18 cellular contexts compared by ENCODE assay signal in the genomic region with DNA sequence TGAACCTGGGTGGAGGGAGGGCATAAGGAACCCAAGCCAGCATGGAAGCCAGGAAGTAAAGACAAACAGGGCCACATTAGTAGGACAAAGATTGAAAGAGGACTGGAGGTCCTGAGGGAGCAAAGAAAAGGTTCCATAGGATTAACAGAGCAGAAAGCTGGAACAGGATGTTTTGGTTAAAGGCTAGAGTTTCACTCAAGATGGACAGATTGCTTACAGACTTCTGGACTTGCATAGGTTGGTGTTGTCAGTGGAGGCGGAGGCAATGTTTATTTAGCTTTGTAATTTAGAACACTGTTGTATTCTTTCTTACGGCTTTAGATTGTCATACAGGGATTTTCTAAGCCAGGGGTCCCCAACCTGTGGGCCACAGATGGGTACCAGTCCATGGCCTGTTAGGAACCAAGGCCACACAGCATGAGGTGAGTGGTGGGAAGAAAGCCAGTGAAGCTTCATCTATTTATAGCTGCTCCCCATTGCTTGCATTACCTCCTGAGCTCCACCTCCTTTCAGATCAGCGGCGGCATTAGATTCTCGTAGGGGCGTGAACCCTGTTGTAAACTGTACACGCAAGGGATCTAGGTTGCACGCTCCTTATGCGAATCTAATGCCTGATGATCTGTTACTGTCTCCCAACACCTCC. TPM values are rescaled to one million over a fixed set of nuclear protein-coding genes. Genes with fewer than 3 reads are reported as not detected.
DNase-seq lines count a peak whose midpoint lies in the region; ATAC-seq, FAIRE-seq and TF ChIP-seq lines count a peak whose summit lies in the region.
"Had no signal": no experiment of that assay in that cellular context is flagged by ENCODE, and none has a peak within 500 bp of the region (broad histone marks: within the 10 kb centered on the region; RNA-seq: fewer than 3 reads in every experiment).

No MANE protein-coding gene starts in this region.

- peaks cover 17% of the 10 kb centered on the region for H3K36me3 ChIP-seq in SJCRH30
- H3K36me3 ChIP-seq in psoas muscle (ENCODE audit: insufficient read depth in 1 of 2, low read depth in 1 of 2) = peaks cover 2 to 31% of the 10 kb centered on the region in 2 donors

- FAIRE-seq in GM12891 (lab: Jason Lieb, UNC) = peak; percentile 41
- FAIRE-seq: D721Med, K562 had no signal

- TF ChIP-seq POLR2A in GM12891 (IDR thresholded peaks at IDR 0.05; ENCODE audit: low read depth, low read length) = no peak

- H3K4me1 ChIP-seq in SJCRH30 (peaks cover 52% of the 10 kb centered on the region), psoas muscle (peaks cover 40% of the 10 kb centered on the region)
- H3K4me1 ChIP-seq: HAP-1 had no signal

- H3K27ac ChIP-seq in SJCRH30 = peak overlapping the region; percentile 63
- no peak overlapping the region for H3K27ac ChIP-seq in psoas muscle
- H3K27ac ChIP-seq: GM23248 had no signal

- 62 to 95% (median 72%) methylated on average over 9 of the region's 9 CpGs for WGBS in psoas muscle, 3 donors

- in situ Hi-C loops in GM13976 (cut with MboI; ENCODE audit: low sequenced_read_pairs, unreplicated experiment) = no loop called here

- H3K27me3 ChIP-seq in SJCRH30 = no peaks in the 10 kb centered on the region
- H3K27me3 ChIP-seq in psoas muscle (ENCODE audit: insufficient read depth in 3 of 3, low read length in 2 of 3) = no peaks in the 10 kb centered on the region

- no peaks in the 10 kb centered on the region for H3K9me3 ChIP-seq in SJCRH30 (replicated peaks)
- no peaks in the 10 kb centered on the region for H3K9me3 ChIP-seq in psoas muscle
- H3K9me3 ChIP-seq: HAP-1 had no signal

- ATAC-seq in psoas muscle = peak in 3 of 4 donors; percentile 29 to 53 (median 50)
- ATAC-seq: K562 had no signal

- H3K4me3 ChIP-seq in SJCRH30 (no peak overlapping the region), psoas muscle (no peak overlapping the region)
- H3K4me3 ChIP-seq: GM23248, HAP-1, K562 had no signal

- no peak for TF ChIP-seq CTCF in psoas muscle (IDR thresholded peaks at IDR 0.05)
- no peak for TF ChIP-seq CTCF in GM13976 (IDR thresholded peaks at IDR 0.05; ENCODE audit: borderline replicate concordance, control extremely low read depth, extremely low read depth, insufficient read depth, missing control alignments)

- intact Hi-C loops in psoas muscle (cut with DNase I) = no loop called here

- DNase-seq in GM12891 (ENCODE audit: insufficient read length, low spot score) = no peak
- DNase-seq in SJCRH30 = peak; percentile 82 to 87
- DNase-seq in fibroblast of peridontal ligament (ENCODE audit: extremely low read depth) = peak; percentile 40
- no peak for DNase-seq in psoas muscle
- DNase-seq in T-helper 1 cell = no peak
- no peak for DNase-seq in GM13976 (ENCODE audit: low spot score)
- DNase-seq in middle frontal gyrus (ENCODE audit: extremely low spot score, low spot score) = no peak
- DNase-seq in kidney glomerular epithelial cell (lab: John Stamatoyannopoulos, UW) = no peak
- DNase-seq: DMS79, GM23248, NCI-H1105 treated with DMSO at 0.1 percent for 48 hours, NCI-H1694, NCI-H510A, NCI-H774, SHP77 treated with DMSO at 0.1 percent for 48 hours had no signal

TF ChIP-seq in GM12891, 5 proteins besides CTCF, POLR2A, EP300 and RAD21:
- TF ChIP-seq POU2F2 (IDR thresholded peaks at IDR 0.05; ENCODE audit: low read depth, low read length) = no peak

RNA-seq across cellular contexts. Expression of gene ZNF664, which starts 31.3 kb away (rescaled TPM):
- polyA plus RNA-seq in GM12891 (2012; ENCODE audit: low read depth, missing spikeins) = 22.6 TPM
- 102 TPM in 2 replicates for total RNA-seq in SJCRH30 (2014; rRNA removed; shearing (Covaris generic))
- total RNA-seq in psoas muscle = 10 to 100 TPM; 36.0 to 46.0 (median 41.9) TPM
- 10 to 100 TPM; 25.1 to 69.3 (median 28.5) TPM for polyA plus RNA-seq in psoas muscle

RNA-seq across cellular contexts. Expression of gene CCDC92, which starts 31.7 kb away (rescaled TPM):
- 7.8 TPM for polyA plus RNA-seq in GM12891 (2012; ENCODE audit: low read depth, missing spikeins)
- 7.6 and 7.7 TPM in 2 replicates for total RNA-seq in SJCRH30 (2014; rRNA removed; shearing (Covaris generic))
- 10 to 100 TPM; 27.9 to 41.9 (median 36.7) TPM for total RNA-seq in psoas muscle
- polyA plus RNA-seq in psoas muscle = 10 to 100 TPM; 37.9 to 83.2 (median 43.5) TPM

Comparison
In these comparisons a context has a peak if more than half of its experiments do, and no peak if none do; other contexts are left out.
1. DNase-seq: peak in SJCRH30 (2 of 2) and fibroblast of peridontal ligament (single experiment); none in GM12891 (single experiment), psoas muscle (0 of 2), T-helper 1 cell (0 of 5), GM13976 (single experiment), middle frontal gyrus (single experiment) and kidney glomerular epithelial cell (single experiment).